ENCODE assay signal across 13 cellular contexts in the genomic region with DNA sequence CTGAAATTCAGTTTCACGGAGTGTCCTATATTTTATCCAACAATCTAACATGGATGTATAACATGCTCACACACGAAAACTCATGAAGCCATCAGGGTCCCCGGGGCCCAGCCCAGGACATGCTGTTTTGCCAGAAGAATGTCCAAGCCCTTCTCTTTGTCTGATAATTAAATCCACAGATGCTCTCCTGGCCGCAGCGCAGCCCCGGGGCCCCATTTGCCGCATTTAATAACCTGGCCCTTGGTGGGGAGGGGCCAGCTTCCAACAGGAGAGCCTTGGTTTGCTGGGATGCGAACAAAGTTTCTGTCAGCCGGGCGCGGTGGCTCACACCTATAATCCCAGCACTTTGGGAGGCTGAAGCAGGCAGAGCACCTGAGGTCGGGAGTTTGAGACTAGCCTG. TPM values are rescaled to one million over a fixed set of nuclear protein-coding genes. Genes with fewer than 3 reads are reported as not detected.
"Had no signal": no experiment of that assay in that cellular context is flagged by ENCODE, and none has a peak within 500 bp of the region (broad histone marks: within the 10 kb centered on the region; RNA-seq: fewer than 3 reads in every experiment).

No MANE protein-coding gene starts in this region.

- H3K27ac ChIP-seq: epithelial cell of prostate, neutrophil had no signal

- H3K9me3 Mint-ChIP-seq: activated T-helper 1 cell treated with anti-CD3 and anti-CD28 coated beads, Interleukin-12 subunit alpha, Interleukin-12 subunit beta, Interleukin-2, Interleukin-4 antibody, amounts not matched to agents 30 ng/mL and 10 ng/mL and 1 ng/mL, durations not matched to agents 14 hours and 24 hours and 36 hours; dendritic cell treated with granulocyte-macrophage colony-stimulating factor and Interleukin-4, amounts not matched to agents 40 ng/mL and 50 ng/mL, for 4 days; natural killer cell had no signal

- H3K4me1 Mint-ChIP-seq: natural killer cell had no signal

- H3K4me3 ChIP-seq: smooth muscle cell had no signal

- DNase-seq: anterior cingulate cortex; cerebellar nuclear complex; foreskin melanocyte; mesendoderm; natural killer cell; stimulated activated naive CD8-positive, alpha-beta T cell treated with anti-CD3 and anti-CD28 coated beads, Interleukin-15, Interleukin-2, amounts not matched to agents 100 U/mL and 50 U/mL, for 24 hours had no signal

- H3K9me3 ChIP-seq: neutrophil had no signal

- FAIRE-seq: keratinocyte had no signal

- H3K36me3 ChIP-seq: neutrophil had no signal

- H3K27me3 ChIP-seq: neutrophil had no signal

- H3K27me3 Mint-ChIP-seq: dendritic cell treated with granulocyte-macrophage colony-stimulating factor and Interleukin-4, amounts not matched to agents 40 ng/mL and 50 ng/mL, for 4 days had no signal

- ATAC-seq: activated CD4-positive, CD25-positive, alpha-beta regulatory T cell treated with anti-CD3 and anti-CD28 coated beads, Interleukin-2, amount 50 U/mL, for 24 hours; natural killer cell; stimulated activated naive CD8-positive, alpha-beta T cell treated with anti-CD3 and anti-CD28 coated beads, Interleukin-15, Interleukin-2, amounts not matched to agents 100 U/mL and 50 U/mL, for 24 hours had no signal

- H3K27ac Mint-ChIP-seq: activated T-helper 1 cell treated with anti-CD3 and anti-CD28 coated beads, Interleukin-12 subunit alpha, Interleukin-12 subunit beta, Interleukin-2, Interleukin-4 antibody, amounts not matched to agents 30 ng/mL and 10 ng/mL and 1 ng/mL, durations not matched to agents 14 hours and 24 hours and 36 hours; dendritic cell treated with granulocyte-macrophage colony-stimulating factor and Interleukin-4, amounts not matched to agents 40 ng/mL and 50 ng/mL, for 4 days; natural killer cell had no signal

- H3K36me3 Mint-ChIP-seq: natural killer cell had no signal

- H3K4me3 Mint-ChIP-seq: activated T-helper 1 cell treated with anti-CD3 and anti-CD28 coated beads, Interleukin-12 subunit alpha, Interleukin-12 subunit beta, Interleukin-2, Interleukin-4 antibody, amounts not matched to agents 30 ng/mL and 10 ng/mL and 1 ng/mL, durations not matched to agents 14 hours and 24 hours and 36 hours; dendritic cell treated with granulocyte-macrophage colony-stimulating factor and Interleukin-4, amounts not matched to agents 40 ng/mL and 50 ng/mL, for 4 days; natural killer cell had no signal

RNA-seq across cellular contexts. Expression of a gene that starts 30.0 kb away (rescaled TPM):
- total RNA-seq: activated T-helper 1 cell treated with anti-CD3 and anti-CD28 coated beads, Interleukin-12 subunit alpha, Interleukin-12 subunit beta, Interleukin-2, Interleukin-4 antibody, amounts not matched to agents 30 ng/mL and 10 ng/mL and 1 ng/mL, durations not matched to agents 14 hours and 24 hours and 36 hours had no signal
- polyA plus RNA-seq: keratinocyte had no signal
